Comparison of ENCODE assay signal across 8 cellular contexts in the genomic region with DNA sequence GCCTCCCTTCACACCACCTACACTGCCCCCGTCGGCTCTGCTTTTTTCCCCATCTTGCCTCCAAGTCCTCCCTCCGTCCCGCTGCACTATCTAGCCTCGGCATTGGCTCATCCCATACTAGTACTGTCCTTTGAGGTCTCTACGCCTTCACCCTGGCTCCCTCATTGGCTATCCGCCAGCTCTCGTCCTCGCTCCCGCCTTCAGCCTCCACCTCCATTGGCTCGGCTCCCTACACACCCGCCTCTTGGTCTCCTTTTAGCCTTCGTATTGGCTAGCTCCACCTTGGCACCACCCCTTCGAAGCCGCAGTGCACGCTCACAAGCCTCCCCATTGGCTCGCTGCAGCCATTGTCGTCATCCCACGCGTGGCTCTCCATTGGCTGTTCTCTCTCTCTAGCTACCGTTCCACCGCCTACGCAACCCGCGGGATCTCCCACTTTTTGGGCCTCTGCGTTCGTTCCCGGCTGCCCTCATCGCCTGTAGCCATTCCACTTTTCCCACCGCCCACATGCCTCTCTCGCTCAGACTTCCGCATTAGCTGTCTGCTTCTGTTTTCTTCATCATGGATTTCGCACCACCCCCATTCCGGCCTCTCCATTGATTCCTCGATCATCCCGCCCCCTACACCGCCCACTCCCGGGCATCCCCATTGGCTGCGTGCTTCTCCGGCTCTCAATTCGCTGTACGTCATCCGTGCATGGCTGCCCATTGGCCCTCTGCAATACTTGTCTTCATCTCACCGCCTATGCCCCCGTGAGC. TPM values are rescaled to one million over a fixed set of nuclear protein-coding genes. Genes with fewer than 3 reads are reported as not detected.
DNase-seq lines count a peak whose midpoint lies in the region; ATAC-seq and TF ChIP-seq lines count a peak whose summit lies in the region.

No MANE protein-coding gene starts in this region.

- peaks cover 57% of the 10 kb centered on the region for H3K4me1 Mint-ChIP-seq in activated CD4-positive, alpha-beta T cell treated with anti-CD3 and anti-CD28 coated beads, Interleukin-2, amount 10 ng/mL, durations not matched to agents 7 days and 5 days

- peak; percentile 72 to 96 (median 91) for DNase-seq in C1 segment of cervical spinal cord (lab: John Stamatoyannopoulos, UW)
- peak; percentile 97 for DNase-seq in NCI-H526 treated with DMSO at 0.1 percent for 48 hours (lab: John Stamatoyannopoulos, UW)
- DNase-seq in activated CD4-positive, alpha-beta T cell treated with anti-CD3 and anti-CD28 coated beads, Interleukin-2, amount 10 ng/mL, durations not matched to agents 7 days and 5 days, result peak; percentile 95
- DNase-seq in coronary artery (ENCODE audit: low spot score), result peak; percentile 97
- peak; percentile 94 to 98 for DNase-seq in left colon
- peak; percentile 85 to 88 for DNase-seq in stimulated activated CD4-positive, alpha-beta T cell treated with anti-CD3 and anti-CD28 coated beads, Interleukin-1b, Interleukin-23, amount 100 ng/mL, for 4 hours (ENCODE audit: low read depth in 2 of 2)

- H3K27me3 Mint-ChIP-seq in activated CD4-positive, alpha-beta T cell treated with anti-CD3 and anti-CD28 coated beads, Interleukin-2, amount 10 ng/mL, durations not matched to agents 7 days and 5 days, result no peaks in the 10 kb centered on the region

- intact Hi-C loops in left colon (cut with DNase I, micrococcal nuclease), result no loop called here

- peaks cover 18% of the 10 kb centered on the region for H3K36me3 Mint-ChIP-seq in activated CD4-positive, alpha-beta T cell treated with anti-CD3 and anti-CD28 coated beads, Interleukin-2, amount 10 ng/mL, durations not matched to agents 7 days and 5 days (ENCODE audit: low read depth)

- H3K27ac ChIP-seq in coronary artery, result peak overlapping the region; percentile 87 to 97

- H3K27ac Mint-ChIP-seq in activated CD4-positive, alpha-beta T cell treated with anti-CD3 and anti-CD28 coated beads, Interleukin-2, amount 10 ng/mL, durations not matched to agents 7 days and 5 days, result peak overlapping the region; percentile 100

- CTCF ChIA-PET in activated CD4-positive, alpha-beta T cell treated with anti-CD3 and anti-CD28 coated beads, Interleukin-2, amount 10 ng/mL, durations not matched to agents 7 days and 5 days (lab: Charles Lee), result interaction anchor here (0.9 to 1.4 kb wide), 3 partner anchors 8 to 51 kb away, joined by 3 read pairs; no protein-coding TSS in a partner anchor

- peak overlapping the region; percentile 88 for H3K4me3 ChIP-seq in coronary artery

- ATAC-seq in GM19351 (IDR thresholded peaks at IDR 0.05; ENCODE audit: unreplicated experiment), result peak; percentile 85
- peak; percentile 77 for ATAC-seq in HG03520 (IDR thresholded peaks at IDR 0.05; ENCODE audit: unreplicated experiment)
- peak; percentile 91 for ATAC-seq in left colon

- no peaks in the 10 kb centered on the region for H3K9me3 Mint-ChIP-seq in activated CD4-positive, alpha-beta T cell treated with anti-CD3 and anti-CD28 coated beads, Interleukin-2, amount 10 ng/mL, durations not matched to agents 7 days and 5 days

- H3K4me3 Mint-ChIP-seq in activated CD4-positive, alpha-beta T cell treated with anti-CD3 and anti-CD28 coated beads, Interleukin-2, amount 10 ng/mL, durations not matched to agents 7 days and 5 days, result peak overlapping the region; percentile 93

- no peak for TF ChIP-seq CTCF in coronary artery (IDR thresholded peaks at IDR 0.05)

- POLR2A ChIA-PET in activated CD4-positive, alpha-beta T cell treated with anti-CD3 and anti-CD28 coated beads, Interleukin-2, amount 10 ng/mL, durations not matched to agents 7 days and 5 days (lab: Charles Lee), result no interaction called here

RNA-seq across cellular contexts. Expression of gene PPP1R3F, which starts 0.4 kb away (rescaled TPM):
- total RNA-seq in activated CD4-positive, alpha-beta T cell treated with anti-CD3 and anti-CD28 coated beads, Interleukin-2, amount 10 ng/mL, durations not matched to agents 7 days and 5 days, result 10 to 100 TPM; 11.2 to 12.3 TPM
- total RNA-seq in left colon, result 1 to 10 TPM; 1.9 to 2.5 TPM

RNA-seq across cellular contexts. Expression of gene FOXP3, which starts 4.7 kb away (rescaled TPM):
- 10 to 100 TPM; 12.8 to 13.0 TPM for total RNA-seq in activated CD4-positive, alpha-beta T cell treated with anti-CD3 and anti-CD28 coated beads, Interleukin-2, amount 10 ng/mL, durations not matched to agents 7 days and 5 days
- under 1 TPM in 1 of 2 donors, not detected in 1; 0.14 TPM for total RNA-seq in left colon

RNA-seq across cellular contexts. Expression of gene CCDC22, which starts 33.9 kb away (rescaled TPM):
- 10 to 100 TPM; 25.4 to 28.3 TPM for total RNA-seq in activated CD4-positive, alpha-beta T cell treated with anti-CD3 and anti-CD28 coated beads, Interleukin-2, amount 10 ng/mL, durations not matched to agents 7 days and 5 days
- 10 to 100 TPM; 14.3 to 16.9 TPM for total RNA-seq in left colon

RNA-seq across cellular contexts. Expression of gene GAGE10, which starts 34.3 kb away (rescaled TPM):
- not detected for total RNA-seq in activated CD4-positive, alpha-beta T cell treated with anti-CD3 and anti-CD28 coated beads, Interleukin-2, amount 10 ng/mL, durations not matched to agents 7 days and 5 days
- not detected for total RNA-seq in left colon

RNA-seq across cellular contexts. Expression of gene CACNA1F, which starts 36.0 kb away (rescaled TPM):
- total RNA-seq in activated CD4-positive, alpha-beta T cell treated with anti-CD3 and anti-CD28 coated beads, Interleukin-2, amount 10 ng/mL, durations not matched to agents 7 days and 5 days, result under 1 TPM; 0.12 to 0.33 TPM
- 1 to 10 TPM in 1 of 2 donors, under 1 TPM in 1; 0.70 to 2.0 TPM for total RNA-seq in left colon

Comparison
In these comparisons a context has a peak if more than half of its experiments do, and no peak if none do; other contexts are left out.
1. Peak in every context shown above with its lines: DNase-seq, ATAC-seq, H3K4me3 ChIP-seq and H3K27ac ChIP-seq.
2. RNA of gene FOXP3, which starts 4.7 kb away (total RNA-seq): 12.8 to 13.0 TPM in activated CD4-positive, alpha-beta T cell treated with anti-CD3 and anti-CD28 coated beads, Interleukin-2, amount 10 ng/mL, durations not matched to agents 7 days and 5 days; 0.14 TPM in left colon; every median in the first group is over 10 times any median in the second.